Comparison of ENCODE assay signal across 22 cellular contexts in genomic region chr22:37493979-37494378, GRCh38. TPM values are rescaled to one million over a fixed set of nuclear protein-coding genes. Genes with fewer than 3 reads are reported as not detected.
"Had no signal": no experiment of that assay in that cellular context is flagged by ENCODE, and none has a peak within 500 bp of the region (broad histone marks: within the 10 kb centered on the region; RNA-seq: fewer than 3 reads in every experiment).

No MANE protein-coding gene starts in this region.

- H3K4me3 ChIP-seq: MG63, SJCRH30 had no signal

- H3K27ac ChIP-seq: SJCRH30 had no signal

- H3K27me3 ChIP-seq: MG63, SJCRH30 had no signal

- H3K9me3 ChIP-seq: SJCRH30 had no signal

- DNase-seq: IMR-90, Karpas-422, KG1, MG63, NCI-H1092, NCI-H1105 treated with DMSO at 0.1 percent for 48 hours, NCI-H1417 treated with DMSO at 0.1 percent for 48 hours, NCI-H187, NCI-H2029, NCI-H2081 treated with DMSO at 0.1 percent for 48 hours, NCI-H2171 treated with DMSO at 0.1 percent for 48 hours, NCI-H345, NCI-H524 treated with DMSO at 0.1 percent for 48 hours, NCI-H69, NCI-H774, SHP77 treated with DMSO at 0.1 percent for 48 hours, SJCRH30, T-helper 1 cell had no signal

- ATAC-seq: Panc1, Right ventricle myocardium inferior, SK-N-SH treated with all-trans-retinoic acid at 6 μM for 48 hours had no signal

RNA-seq across cellular contexts. Expression of gene MFNG, which starts 7.8 kb away (rescaled TPM):
- total RNA-seq: IMR-90, NCI-H460 had no signal
